8 cellular contexts compared by ENCODE assay signal in genomic region chr2:238240761-238241711, GRCh38. TPM values are rescaled to one million over a fixed set of nuclear protein-coding genes. Genes with fewer than 3 reads are reported as not detected.
DNase-seq lines count a peak whose midpoint lies in the region; ATAC-seq, FAIRE-seq and TF ChIP-seq lines count a peak whose summit lies in the region.

No MANE protein-coding gene starts in this region.

- DNase-seq in NCI-H526 treated with DMSO at 0.1 percent for 48 hours (lab: John Stamatoyannopoulos, UW) (peak; percentile 94), cerebellum (ENCODE audit: low spot score) (peak; percentile 78), H54 (ENCODE audit: insufficient read length, low spot score) (no peak), foreskin keratinocyte (no peak)
- DNase-seq in activated CD8-positive, alpha-beta memory T cell treated with anti-CD3 and anti-CD28 coated beads, Interleukin-2, amount 50 U/mL, for 4 hours, result no peak

- CTCF ChIA-PET in HEK293 (lab: Yijun Ruan, JAX), result interaction anchor here (0.6 to 5.7 kb wide), 4 partner anchors 9 to 603 kb away, joined by 3 to 22 read pairs (median 4); no protein-coding TSS in a partner anchor

- TF ChIP-seq CTCF in C4-2B (conservative IDR thresholded peaks at IDR 0.05) (no peak), HEK293 (tag by site-specific recombination; IDR thresholded peaks at IDR 0.05) (no peak), foreskin keratinocyte (conservative IDR thresholded peaks at IDR 0.05) (no peak)

- POLR2A ChIA-PET in HEK293 (lab: Yijun Ruan, JAX), result interaction anchor here (0.5 to 1.6 kb wide), 6 partner anchors 8 to 766 kb away, joined by 3 to 7 read pairs (median 5); no protein-coding TSS in a partner anchor

- ATAC-seq in foreskin keratinocyte, result no peak

- peak overlapping the region; percentile 84; the same call in 1 of the 2 replicates for H3K27ac ChIP-seq in C4-2B
- no peak overlapping the region; the same call in 1 of the 2 replicates for H3K27ac ChIP-seq in HEK293 (ENCODE audit: extremely low read depth, low read depth, low read length)
- H3K27ac ChIP-seq in muscle layer of colon (ENCODE audit: low read depth, low read length), result peak overlapping the region; percentile 60
- H3K27ac ChIP-seq in foreskin keratinocyte, result no peak overlapping the region

- H3K36me3 ChIP-seq in HEK293 (ENCODE audit: control insufficient read depth in 2 of 2, insufficient read depth in 1 of 2, low read length in 2 of 2) (peaks cover 0 to 3% of the 10 kb centered on the region in 2 experiments; a peak in 1 of 3 replicates), muscle layer of colon (ENCODE audit: insufficient read depth, low read length) (peaks cover 6% of the 10 kb centered on the region)

- H3K9ac ChIP-seq in muscle layer of colon (ENCODE audit: low read length), result no peak overlapping the region

- H3K9me3 ChIP-seq in HEK293 (ENCODE audit: control insufficient read depth, insufficient read depth, low read depth, low read length) (no peaks in the 10 kb centered on the region), muscle layer of colon (ENCODE audit: low read length) (no peaks in the 10 kb centered on the region)

- H3K4me1 ChIP-seq in HEK293 (ENCODE audit: control insufficient read depth, insufficient read depth, low read length), result peaks cover 8% of the 10 kb centered on the region
- peaks cover 26% of the 10 kb centered on the region for H3K4me1 ChIP-seq in muscle layer of colon (ENCODE audit: insufficient read depth, low read length)
- H3K4me1 ChIP-seq in foreskin keratinocyte, result no peaks in the 10 kb centered on the region

- H3K4me3 ChIP-seq in HEK293 (ENCODE audit: low read depth, low read length) (no peak overlapping the region; the same call in 1 of the 2 replicates), muscle layer of colon (ENCODE audit: low read depth in 1 of 2, low read length in 2 of 2) (no peak overlapping the region)

- FAIRE-seq in H54 (lab: Jason Lieb, UNC), result no peak

- TF ChIP-seq POLR2A in H54 (IDR thresholded peaks at IDR 0.05; ENCODE audit: low read depth, low read length), result no peak

- H3K27me3 ChIP-seq in muscle layer of colon (ENCODE audit: control insufficient read depth in 1 of 2, insufficient read depth in 2 of 2, low read length in 2 of 2) (no peaks in the 10 kb centered on the region), foreskin keratinocyte (peaks cover 56% of the 10 kb centered on the region)

TF ChIP-seq in HEK293, 187 proteins besides CTCF, POLR2A, EP300 and RAD21 (continues in another document):
- 0 out of 2 replicates have a peak, but pooled peaks have one; percentile 43 for TF ChIP-seq GLIS2 (tag by site-specific recombination; IDR thresholded peaks at IDR 0.05)
- TF ChIP-seq ZNF596 (tag by site-specific recombination; IDR thresholded peaks at IDR 0.05), result peak; percentile 39; the same call in 1 of the 2 replicates
- peak; percentile 94 for TF ChIP-seq ZNF449 (tag by site-specific recombination; IDR thresholded peaks at IDR 0.05)
- no peak for TF ChIP-seq ZNF311 (tag by site-specific recombination; IDR thresholded peaks at IDR 0.05; ENCODE audit: borderline replicate concordance)
- no peak for TF ChIP-seq ZNF121 (tag by site-specific recombination; IDR thresholded peaks at IDR 0.05)
- no peak for TF ChIP-seq ZBTB44 (tag by site-specific recombination; IDR thresholded peaks at IDR 0.05)
- no peak for TF ChIP-seq KLF16 (tag by site-specific recombination; IDR thresholded peaks at IDR 0.05)
- peak; percentile 58 for TF ChIP-seq SCRT2 (tag by site-specific recombination; IDR thresholded peaks at IDR 0.05)
- no peak for TF ChIP-seq ZNF660 (tag by site-specific recombination; IDR thresholded peaks at IDR 0.05)
- TF ChIP-seq ZNF239 (tag by site-specific recombination; IDR thresholded peaks at IDR 0.05), result no peak
- no peak for TF ChIP-seq ZBTB10 (tag by site-specific recombination; IDR thresholded peaks at IDR 0.05)
- no peak for TF ChIP-seq INSM2 (tag by site-specific recombination; IDR thresholded peaks at IDR 0.05)
- TF ChIP-seq ZBTB48 (tag by site-specific recombination; IDR thresholded peaks at IDR 0.05), result no peak
- TF ChIP-seq ZNF571 (tag by site-specific recombination; IDR thresholded peaks at IDR 0.05), result no peak

RNA-seq across cellular contexts. Expression of gene HES6, which starts 1.2 kb away (rescaled TPM):
- total RNA-seq in cerebellum, result 45.3 TPM
- 3.2 and 3.4 TPM in 2 replicates for total RNA-seq in foreskin keratinocyte
- 5.1 and 5.4 TPM in 2 replicates for polyA plus RNA-seq in foreskin keratinocyte

RNA-seq across cellular contexts. Expression of gene ILKAP, which starts 37.5 kb away (rescaled TPM):
- total RNA-seq in cerebellum (48.8 TPM), foreskin keratinocyte (31.8 and 35.3 TPM in 2 replicates)
- polyA plus RNA-seq in foreskin keratinocyte, result 41.1 and 44.2 TPM in 2 replicates

RNA-seq across cellular contexts. Expression of gene PER2, which starts 47.4 kb away (rescaled TPM):
- 7.5 TPM for total RNA-seq in cerebellum
- 2.2 and 3.7 TPM in 2 replicates for total RNA-seq in foreskin keratinocyte
- polyA plus RNA-seq in foreskin keratinocyte, result 0.48 and 1.0 TPM in 2 replicates

Comparison
In these comparisons a context has a peak if more than half of its experiments do, and no peak if none do; other contexts are left out.
1. H3K27ac ChIP-seq: peak in C4-2B (single experiment) and muscle layer of colon (single experiment); none in HEK293 (single experiment) and foreskin keratinocyte (single experiment).
2. DNase-seq: peak in NCI-H526 treated with DMSO at 0.1 percent for 48 hours (single experiment) and cerebellum (single experiment); none in activated CD8-positive, alpha-beta memory T cell treated with anti-CD3 and anti-CD28 coated beads, Interleukin-2, amount 50 U/mL, for 4 hours (single experiment), H54 (single experiment) and foreskin keratinocyte (0 of 2).
3. RNA of gene HES6, which starts 1.2 kb away (total RNA-seq): 45.3 TPM in cerebellum (single experiment); 3.2 to 3.4 TPM in foreskin keratinocyte; every median in the first group is over 10 times any median in the second.